In genomic region chr3:70771426-70772147, GRCh38 we compare ENCODE assay signal across 18 cellular contexts.
DNase-seq lines count a peak whose midpoint lies in the region; ATAC-seq and TF ChIP-seq lines count a peak whose summit lies in the region.
"Had no signal": no experiment of that assay in that cellular context is flagged by ENCODE, and none has a peak within 500 bp of the region (broad histone marks: within the 10 kb centered on the region; RNA-seq: fewer than 3 reads in every experiment).

No MANE protein-coding gene starts in this region.

- H3K27ac Mint-ChIP-seq in activated CD4-positive, alpha-beta T cell treated with anti-CD3 and anti-CD28 coated beads for 36 hours: no peak overlapping the region
- H3K27ac Mint-ChIP-seq in stimulated activated naive B cell treated with anti-CD40 and anti-IgM and Interleukin-4, amounts not matched to agents 10 μg/mL and 1 μg/mL and 100 μg/mL, for 72 hours: no peak overlapping the region
- H3K27ac Mint-ChIP-seq: brain, endodermal cell, neural progenitor cell had no signal

- H3K27me3 Mint-ChIP-seq in activated CD4-positive, alpha-beta T cell treated with anti-CD3 and anti-CD28 coated beads for 36 hours: peaks cover 43% of the 10 kb centered on the region
- H3K27me3 Mint-ChIP-seq in stimulated activated naive B cell treated with anti-CD40 and anti-IgM and Interleukin-4, amounts not matched to agents 10 μg/mL and 1 μg/mL and 100 μg/mL, for 72 hours: peaks cover 0 to 28% of the 10 kb centered on the region in 2 donors

- CTCF ChIA-PET in activated CD4-positive, alpha-beta T cell treated with anti-CD3 and anti-CD28 coated beads for 36 hours (lab: Charles Lee): interaction anchor here (0.7 kb wide), 1 partner anchor 1131 kb away, joined by 3 read pairs; no protein-coding TSS in a partner anchor

- DNase-seq in activated CD4-positive, alpha-beta T cell treated with anti-CD3 and anti-CD28 coated beads for 36 hours: no peak
- no peak for DNase-seq in activated CD4-positive, alpha-beta T cell treated with anti-CD3 and anti-CD28 coated beads, Interleukin-2, amount 50 U/mL, for 4 hours
- DNase-seq in HT1080 (ENCODE audit: low read depth) (peak; percentile 34), dermis microvascular lymphatic vessel endothelial cell (ENCODE audit: low read depth in 2 of 2) (peak; percentile 4 to 64), KG1 (lab: John Stamatoyannopoulos, UW) (no peak), erythroblast (lab: John Stamatoyannopoulos, UW) (no peak)
- DNase-seq in stimulated activated naive B cell treated with anti-CD40 and anti-IgM and Interleukin-4, amounts not matched to agents 10 μg/mL and 1 μg/mL and 100 μg/mL, for 72 hours: no peak
- DNase-seq: 8988T; activated T-cell treated with anti-CD3 and anti-CD28 coated beads, Interleukin-2, amount 50 U/mL, for 1 hour; endodermal cell; KBM-7; left ventricle myocardium inferior; NCI-H2029; tibial artery had no signal

- no peak for TF ChIP-seq POLR2A in erythroblast (IDR thresholded peaks at IDR 0.05; ENCODE audit: low read length)

- peaks cover 12% of the 10 kb centered on the region for H3K4me1 Mint-ChIP-seq in activated CD4-positive, alpha-beta T cell treated with anti-CD3 and anti-CD28 coated beads for 36 hours
- H3K4me1 Mint-ChIP-seq in stimulated activated naive B cell treated with anti-CD40 and anti-IgM and Interleukin-4, amounts not matched to agents 10 μg/mL and 1 μg/mL and 100 μg/mL, for 72 hours: peaks cover 4 to 7% of the 10 kb centered on the region in 2 donors
- H3K4me1 Mint-ChIP-seq: brain, neural progenitor cell had no signal

- no peaks in the 10 kb centered on the region for H3K36me3 Mint-ChIP-seq in activated CD4-positive, alpha-beta T cell treated with anti-CD3 and anti-CD28 coated beads for 36 hours (ENCODE audit: low read depth)
- H3K36me3 Mint-ChIP-seq in stimulated activated naive B cell treated with anti-CD40 and anti-IgM and Interleukin-4, amounts not matched to agents 10 μg/mL and 1 μg/mL and 100 μg/mL, for 72 hours: peaks cover 0 to 3% of the 10 kb centered on the region in 2 donors
- H3K36me3 Mint-ChIP-seq: brain, neural progenitor cell had no signal

- peak; percentile 70 for ATAC-seq in activated CD4-positive, alpha-beta T cell treated with anti-CD3 and anti-CD28 coated beads for 36 hours
- peak; percentile 85 to 93 for ATAC-seq in stimulated activated naive B cell treated with anti-CD40 and anti-IgM and Interleukin-4, amounts not matched to agents 10 μg/mL and 1 μg/mL and 100 μg/mL, for 72 hours (replicated peaks)
- ATAC-seq in GM18498 (IDR thresholded peaks at IDR 0.05; ENCODE audit: unreplicated experiment): no peak
- ATAC-seq: HCT116 had no signal

- intact Hi-C loops in activated CD4-positive, alpha-beta T cell treated with anti-CD3 and anti-CD28 coated beads for 36 hours (cut with DNase I, micrococcal nuclease): loop anchor here (1.0 to 10.0 kb wide), 6 partner anchors 85 to 816 kb away; no protein-coding TSS in a partner anchor

- H3K9me3 Mint-ChIP-seq in activated CD4-positive, alpha-beta T cell treated with anti-CD3 and anti-CD28 coated beads for 36 hours (ENCODE audit: low read depth): no peaks in the 10 kb centered on the region
- peaks cover 0 to 5% of the 10 kb centered on the region in 2 donors for H3K9me3 Mint-ChIP-seq in stimulated activated naive B cell treated with anti-CD40 and anti-IgM and Interleukin-4, amounts not matched to agents 10 μg/mL and 1 μg/mL and 100 μg/mL, for 72 hours
- H3K9me3 Mint-ChIP-seq: endodermal cell, neural progenitor cell had no signal

- H3K4me3 Mint-ChIP-seq in activated CD4-positive, alpha-beta T cell treated with anti-CD3 and anti-CD28 coated beads for 36 hours: no peak overlapping the region
- no peak overlapping the region for H3K4me3 Mint-ChIP-seq in stimulated activated naive B cell treated with anti-CD40 and anti-IgM and Interleukin-4, amounts not matched to agents 10 μg/mL and 1 μg/mL and 100 μg/mL, for 72 hours
- H3K4me3 Mint-ChIP-seq: brain, endodermal cell, neural progenitor cell had no signal

- POLR2A ChIA-PET in activated CD4-positive, alpha-beta T cell treated with anti-CD3 and anti-CD28 coated beads for 36 hours (lab: Charles Lee): no interaction called here

Comparison
In these comparisons a context has a peak if more than half of its experiments do, and no peak if none do; other contexts are left out.
1. DNase-seq: peak in HT1080 (single experiment) and dermis microvascular lymphatic vessel endothelial cell (2 of 2); none in activated CD4-positive, alpha-beta T cell treated with anti-CD3 and anti-CD28 coated beads for 36 hours (single experiment), activated CD4-positive, alpha-beta T cell treated with anti-CD3 and anti-CD28 coated beads, Interleukin-2, amount 50 U/mL, for 4 hours (0 of 2), stimulated activated naive B cell treated with anti-CD40 and anti-IgM and Interleukin-4, amounts not matched to agents 10 μg/mL and 1 μg/mL and 100 μg/mL, for 72 hours (single experiment), KG1 (single experiment) and erythroblast (0 of 2).